16 cellular contexts compared by ENCODE assay signal in the genomic region with DNA sequence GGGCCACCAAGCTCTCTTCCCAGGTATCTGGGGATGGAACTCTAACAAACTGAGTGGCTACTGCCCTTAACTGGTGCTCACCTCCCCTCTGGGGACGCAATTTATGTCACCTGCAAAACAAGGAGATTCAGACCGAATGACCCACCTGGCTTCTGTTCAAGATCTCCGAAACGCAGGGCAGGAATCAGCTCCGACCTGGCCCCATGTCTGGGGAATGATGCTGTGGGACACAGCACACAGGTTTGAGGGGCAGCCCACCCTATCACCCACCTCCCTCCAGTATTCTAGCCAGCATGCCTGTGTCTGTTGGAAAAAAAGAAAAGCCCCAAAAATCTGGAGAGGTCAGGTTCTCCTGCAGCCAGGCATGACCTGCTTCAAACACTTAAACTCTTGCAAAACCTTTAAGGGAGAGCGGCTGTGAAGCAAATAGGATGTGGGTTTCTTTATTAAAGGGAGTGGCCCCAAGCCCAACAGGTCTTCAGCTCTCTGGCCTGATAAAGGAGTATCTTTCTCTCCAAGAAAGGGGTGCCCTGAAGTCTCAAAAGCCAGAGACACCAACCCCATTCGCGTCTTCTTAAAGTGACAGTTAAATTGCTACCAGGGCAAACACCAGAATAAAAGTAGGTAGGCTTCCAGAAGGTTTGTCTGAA. TPM values are rescaled to one million over a fixed set of nuclear protein-coding genes. Genes with fewer than 3 reads are reported as not detected.
DNase-seq lines count a peak whose midpoint lies in the region; ATAC-seq and TF ChIP-seq lines count a peak whose summit lies in the region.
"Had no signal": no experiment of that assay in that cellular context is flagged by ENCODE, and none has a peak within 500 bp of the region (broad histone marks: within the 10 kb centered on the region; RNA-seq: fewer than 3 reads in every experiment).

No MANE protein-coding gene starts in this region.

- peak in 2 of 3 donors; percentile 42 to 74 for DNase-seq in CD4-positive, CD25-positive, alpha-beta regulatory T cell
- DNase-seq in KBM-7: peak; percentile 48
- DNase-seq in T-helper 2 cell treated with Interferon-gamma antibody and Interleukin-4, amounts not matched to agents 5 μg/mL and 100 μg/mL, for 36 hours (ENCODE audit: low spot score): no peak
- no peak for DNase-seq in memory B cell (ENCODE audit: low spot score in 2 of 2)
- no peak for DNase-seq in NCI-H526 treated with DMSO at 0.1 percent for 48 hours (lab: John Stamatoyannopoulos, UW)
- DNase-seq in NCI-H1436 treated with DMSO at 0.1 percent for 48 hours (lab: John Stamatoyannopoulos, UW): no peak
- DNase-seq in Caco-2: no peak
- DNase-seq: COR-L47; NCI-H1694; psoas muscle; stimulated activated CD4-positive, alpha-beta T cell treated with anti-CD3 and anti-CD28 coated beads, Interleukin-1b, Interleukin-23, amount 100 ng/mL, for 48 hours; stomach had no signal

- in situ Hi-C loops in KBM-7 (cut with MboI; ENCODE audit: low pct_unique_long_range_greater_than_20kb, low sequenced_read_pairs): no loop called here

- peaks cover 7% of the 10 kb centered on the region for H3K36me3 ChIP-seq in CD4-positive, CD25-positive, alpha-beta regulatory T cell (ENCODE audit: control insufficient read depth, insufficient read depth, low read length)
- no peaks in the 10 kb centered on the region for H3K36me3 ChIP-seq in Caco-2 (ENCODE audit: control insufficient read depth, insufficient read depth, low read length)
- H3K36me3 ChIP-seq: stomach had no signal

- H3K36me3 Mint-ChIP-seq in CD4-positive, CD25-positive, alpha-beta regulatory T cell: peaks cover 36% of the 10 kb centered on the region
- peaks cover 25% of the 10 kb centered on the region for H3K36me3 Mint-ChIP-seq in T-helper 2 cell treated with Interferon-gamma antibody and Interleukin-4, amounts not matched to agents 5 μg/mL and 100 μg/mL, for 36 hours (ENCODE audit: low read depth)
- peaks cover 10% of the 10 kb centered on the region for H3K36me3 Mint-ChIP-seq in memory B cell
- H3K36me3 Mint-ChIP-seq in Caco-2 (ENCODE audit: insufficient read depth, unreplicated experiment): no peaks in the 10 kb centered on the region

- H3K4me1 ChIP-seq in CD4-positive, CD25-positive, alpha-beta regulatory T cell (ENCODE audit: control insufficient read depth, insufficient read depth, low read length, poor library complexity, severe bottlenecking): peaks cover 97% of the 10 kb centered on the region
- H3K4me1 ChIP-seq in Caco-2: peaks cover 5% of the 10 kb centered on the region

- POLR2A ChIA-PET in Caco-2 (lab: Charles Lee): no interaction called here

- peak overlapping the region; percentile 82 for H3K27ac ChIP-seq in CD4-positive, CD25-positive, alpha-beta regulatory T cell (ENCODE audit: insufficient read depth, low read length, poor library complexity, severe bottlenecking)
- H3K27ac ChIP-seq: epithelial cell of prostate had no signal

- CTCF ChIA-PET in Caco-2 (lab: Charles Lee): interaction anchor here (1.4 kb wide), 1 partner anchor 164 kb away, joined by 4 read pairs; no protein-coding TSS in a partner anchor

- TF ChIP-seq CTCF in Caco-2 (IDR thresholded peaks at IDR 0.05; ENCODE audit: insufficient read depth in 1 of 2, low read depth in 1 of 2, low read length in 1 of 2, severe bottlenecking in 1 of 2, unreplicated experiment in 1 of 2): no peak

- H3K9me3 Mint-ChIP-seq in CD4-positive, CD25-positive, alpha-beta regulatory T cell: no peaks in the 10 kb centered on the region
- no peaks in the 10 kb centered on the region for H3K9me3 Mint-ChIP-seq in T-helper 2 cell treated with Interferon-gamma antibody and Interleukin-4, amounts not matched to agents 5 μg/mL and 100 μg/mL, for 36 hours
- H3K9me3 Mint-ChIP-seq in memory B cell: no peaks in the 10 kb centered on the region
- no peaks in the 10 kb centered on the region for H3K9me3 Mint-ChIP-seq in Caco-2 (ENCODE audit: unreplicated experiment)
- H3K9me3 Mint-ChIP-seq: GM23338 had no signal

- peak in 1 of 2 donors; percentile 11 for ATAC-seq in CD4-positive, CD25-positive, alpha-beta regulatory T cell (ENCODE audit: low read depth in 2 of 2)
- ATAC-seq in memory B cell (ENCODE audit: low read depth) (peak; percentile 48), HG02759 (IDR thresholded peaks at IDR 0.05; ENCODE audit: unreplicated experiment) (no peak)
- ATAC-seq: GM23338 had no signal

- H3K4me3 Mint-ChIP-seq in CD4-positive, CD25-positive, alpha-beta regulatory T cell: peak overlapping the region in 2 of 4 donors; percentile 97 to 99
- H3K4me3 Mint-ChIP-seq in T-helper 2 cell treated with Interferon-gamma antibody and Interleukin-4, amounts not matched to agents 5 μg/mL and 100 μg/mL, for 36 hours: peak overlapping the region; percentile 60
- H3K4me3 Mint-ChIP-seq in memory B cell (peak overlapping the region; percentile 74), Caco-2 (ENCODE audit: unreplicated experiment) (no peak overlapping the region)
- H3K4me3 Mint-ChIP-seq: brain, GM23338 had no signal

- H3K27me3 ChIP-seq in CD4-positive, CD25-positive, alpha-beta regulatory T cell (ENCODE audit: control insufficient read depth, insufficient read depth, low read length): no peaks in the 10 kb centered on the region
- 0 out of 2 replicates have a peak, but pooled peaks cover 1% of the 10 kb centered on the region for H3K27me3 ChIP-seq in Caco-2 (replicated peaks; ENCODE audit: control insufficient read depth, insufficient read depth, low read length)
- H3K27me3 ChIP-seq: stomach had no signal

- H3K27me3 Mint-ChIP-seq in CD4-positive, CD25-positive, alpha-beta regulatory T cell: no peaks in the 10 kb centered on the region
- H3K27me3 Mint-ChIP-seq in T-helper 2 cell treated with Interferon-gamma antibody and Interleukin-4, amounts not matched to agents 5 μg/mL and 100 μg/mL, for 36 hours (ENCODE audit: low read depth): peaks cover 17% of the 10 kb centered on the region
- H3K27me3 Mint-ChIP-seq in memory B cell (no peaks in the 10 kb centered on the region), Caco-2 (ENCODE audit: insufficient read depth, unreplicated experiment) (peaks cover 4% of the 10 kb centered on the region)

- H3K4me1 Mint-ChIP-seq in CD4-positive, CD25-positive, alpha-beta regulatory T cell: peaks cover 3 to 75% (median 42%) of the 10 kb centered on the region in 4 donors
- H3K4me1 Mint-ChIP-seq in T-helper 2 cell treated with Interferon-gamma antibody and Interleukin-4, amounts not matched to agents 5 μg/mL and 100 μg/mL, for 36 hours (ENCODE audit: low read depth): peaks cover 85% of the 10 kb centered on the region
- peaks cover 78% of the 10 kb centered on the region for H3K4me1 Mint-ChIP-seq in memory B cell
- H3K4me1 Mint-ChIP-seq in Caco-2 (ENCODE audit: low read depth, unreplicated experiment): peaks cover 9% of the 10 kb centered on the region

- no TSS peak for BruUV-seq in Caco-2 (replicated peaks; lab: Mats Ljungman, UMichigan)

- H3K27ac Mint-ChIP-seq in CD4-positive, CD25-positive, alpha-beta regulatory T cell: peak overlapping the region in 2 of 3 donors; percentile 97 to 100
- peak overlapping the region; percentile 65 for H3K27ac Mint-ChIP-seq in T-helper 2 cell treated with Interferon-gamma antibody and Interleukin-4, amounts not matched to agents 5 μg/mL and 100 μg/mL, for 36 hours
- peak overlapping the region; percentile 61 for H3K27ac Mint-ChIP-seq in memory B cell
- no peak overlapping the region for H3K27ac Mint-ChIP-seq in Caco-2 (ENCODE audit: unreplicated experiment)
- H3K27ac Mint-ChIP-seq: GM23338 had no signal

- peak overlapping the region; percentile 90 for H3K4me3 ChIP-seq in CD4-positive, CD25-positive, alpha-beta regulatory T cell (ENCODE audit: low read depth, low read length)
- H3K4me3 ChIP-seq in Caco-2 (ENCODE audit: low read depth, low read length): no peak overlapping the region
- H3K4me3 ChIP-seq: GM23338, psoas muscle had no signal

- no peaks in the 10 kb centered on the region for H3K9me3 ChIP-seq in CD4-positive, CD25-positive, alpha-beta regulatory T cell (ENCODE audit: control insufficient read depth in 2 of 2, low read length in 2 of 2)
- H3K9me3 ChIP-seq in Caco-2: no peaks in the 10 kb centered on the region
- H3K9me3 ChIP-seq: psoas muscle, stomach had no signal

- intact Hi-C loops in Caco-2 (cut with micrococcal nuclease; ENCODE audit: unreplicated experiment): no loop called here

RNA-seq across cellular contexts. Expression of a gene that starts 6.4 kb away (rescaled TPM):
- total RNA-seq in CD4-positive, CD25-positive, alpha-beta regulatory T cell: 264 TPM
- polyA plus RNA-seq in CD4-positive, CD25-positive, alpha-beta regulatory T cell: 10 to 100 TPM; 40.8 to 58.5 (median 50.1) TPM
- total RNA-seq in Caco-2 (2022): 7.7 and 9.5 TPM in 2 replicates

Comparison
In these comparisons a context has a peak if more than half of its experiments do, and no peak if none do; other contexts are left out.
1. DNase-seq: peak in CD4-positive, CD25-positive, alpha-beta regulatory T cell (2 of 3) and KBM-7 (single experiment); none in T-helper 2 cell treated with Interferon-gamma antibody and Interleukin-4, amounts not matched to agents 5 μg/mL and 100 μg/mL, for 36 hours (single experiment), memory B cell (0 of 2), NCI-H526 treated with DMSO at 0.1 percent for 48 hours (single experiment), NCI-H1436 treated with DMSO at 0.1 percent for 48 hours (single experiment) and Caco-2 (0 of 2).
2. RNA of a gene that starts 6.4 kb away (total RNA-seq): 264 TPM in CD4-positive, CD25-positive, alpha-beta regulatory T cell (single experiment); 7.7 to 9.5 TPM in Caco-2; every median in the first group is over 10 times any median in the second.